1 cellular context compared by ENCODE assay signal in genomic region chr5:172114875-172115422, GRCh38.
TF ChIP-seq lines count a peak whose summit lies in the region.

No MANE protein-coding gene starts in this region.

TF ChIP-seq in SK-N-SH treated with all-trans-retinoic acid at 6 μM for 48 hours, 23 proteins besides CTCF, POLR2A, EP300 and RAD21 (continued from another document):
- TF ChIP-seq POU6F1 (CRISPR knock-in tag; IDR thresholded peaks at IDR 0.05; ENCODE audit: borderline replicate concordance, low read depth) (no peak), ZFP3 (CRISPR knock-in tag; IDR thresholded peaks at IDR 0.05) (no peak), ZNF565 (CRISPR knock-in tag; conservative IDR thresholded peaks at IDR 0.05; ENCODE audit: low read depth) (no peak), TCF4 (CRISPR knock-in tag; IDR thresholded peaks at IDR 0.05; ENCODE audit: borderline replicate concordance) (no peak), CREB5 (CRISPR knock-in tag; IDR thresholded peaks at IDR 0.05; ENCODE audit: low read depth) (no peak), TOX (CRISPR knock-in tag; IDR thresholded peaks at IDR 0.05; ENCODE audit: borderline replicate concordance) (no peak), SNAI2 (CRISPR knock-in tag; IDR thresholded peaks at IDR 0.05) (no peak), ZFP30 (CRISPR knock-in tag; IDR thresholded peaks at IDR 0.05) (no peak)
